ENCODE assay signal across 26 cellular contexts in genomic region chr1:232507571-232507970, GRCh38.
DNase-seq lines count a peak whose midpoint lies in the region; ATAC-seq, FAIRE-seq and TF ChIP-seq lines count a peak whose summit lies in the region.
"Had no signal": no experiment of that assay in that cellular context is flagged by ENCODE, and none has a peak within 500 bp of the region (broad histone marks: within the 10 kb centered on the region; RNA-seq: fewer than 3 reads in every experiment).

No MANE protein-coding gene starts in this region.

- H3K4me3 ChIP-seq in astrocyte (ENCODE audit: insufficient read depth, low read depth, low read length) = no peak overlapping the region
- H3K4me3 ChIP-seq in neutrophil (ENCODE audit: low read depth in 1 of 2, low read length in 1 of 2) = no peak overlapping the region
- no peak overlapping the region for H3K4me3 ChIP-seq in kidney (ENCODE audit: low read length in 2 of 2)
- H3K4me3 ChIP-seq: A549; BLaER1 treated with 17β-estradiol and CSF1 and Interleukin-3, amounts not matched to agents 10 nM and 100 nM had no signal

- H3K4me1 Mint-ChIP-seq in astrocyte (ENCODE audit: low read depth, unreplicated experiment) = peaks cover 39% of the 10 kb centered on the region

- TF ChIP-seq CTCF in D721Med (IDR thresholded peaks at IDR 0.05; ENCODE audit: insufficient read depth, missing control alignments) = no peak
- no peak for TF ChIP-seq CTCF in astrocyte (IDR thresholded peaks at IDR 0.05; ENCODE audit: insufficient read depth, low read depth, low read length)
- TF ChIP-seq CTCF in neutrophil (IDR thresholded peaks at IDR 0.05) = no peak
- no peak for TF ChIP-seq CTCF in kidney (IDR thresholded peaks at IDR 0.05; ENCODE audit: borderline replicate concordance, extremely low read depth, insufficient read depth)

- H3K9me3 Mint-ChIP-seq in astrocyte (ENCODE audit: unreplicated experiment) = no peaks in the 10 kb centered on the region
- H3K9me3 Mint-ChIP-seq: CD4-positive, alpha-beta T cell; T-helper 1 cell treated with Interleukin-12 subunit alpha and Interleukin-12 subunit beta and Interleukin-4 antibody, amounts not matched to agents 30 μg/mL and 1 μg/mL, for 36 hours had no signal

- no peak for ATAC-seq in GM21825 (IDR thresholded peaks at IDR 0.05; ENCODE audit: unreplicated experiment)

- peak; percentile 11 for FAIRE-seq in D721Med (lab: Jason Lieb, UNC)
- no peak for FAIRE-seq in astrocyte (lab: Jason Lieb, UNC)
- no peak for FAIRE-seq in kidney (lab: Jason Lieb, UNC)
- FAIRE-seq: A549, GM12891, GM19239, H54 had no signal

- H3K27ac Mint-ChIP-seq in astrocyte (ENCODE audit: unreplicated experiment) = no peak overlapping the region
- H3K27ac Mint-ChIP-seq: CD4-positive, alpha-beta T cell; T-helper 1 cell treated with Interleukin-12 subunit alpha and Interleukin-12 subunit beta and Interleukin-4 antibody, amounts not matched to agents 30 μg/mL and 1 μg/mL, for 36 hours had no signal

- DNase-seq in D721Med (ENCODE audit: insufficient read length, low spot score) (no peak), NCI-H146 treated with DMSO at 0.1 percent for 48 hours (lab: John Stamatoyannopoulos, UW; ENCODE audit: unreplicated experiment) (peak; percentile 58), astrocyte (ENCODE audit: low read depth) (no peak), HUDEP-2 (lab: John Stamatoyannopoulos, UW; ENCODE audit: unreplicated experiment in 76 of 76) (no peak), kidney (no peak)
- DNase-seq: AML-193; CD4-positive, alpha-beta T cell; DMS 273 treated with DMSO at 0.1 percent for 48 hours; DMS79; EL; GDM1; KBM-7; NCI-H1694 treated with DMSO at 0.1 percent for 48 hours; NCI-H2081; NCI-H2171; NCI-H510A treated with DMSO at 0.1 percent for 48 hours; SHP77; SW 1271 had no signal

- H3K4me3 Mint-ChIP-seq in astrocyte (ENCODE audit: unreplicated experiment) = no peak overlapping the region
- H3K4me3 Mint-ChIP-seq: CD4-positive, alpha-beta T cell; T-helper 1 cell treated with Interleukin-12 subunit alpha and Interleukin-12 subunit beta and Interleukin-4 antibody, amounts not matched to agents 30 μg/mL and 1 μg/mL, for 36 hours had no signal

- H3K27me3 ChIP-seq in astrocyte (ENCODE audit: insufficient read depth, low read length) = no peaks in the 10 kb centered on the region
- H3K27me3 ChIP-seq in neutrophil = no peaks in the 10 kb centered on the region
- H3K27me3 ChIP-seq: BLaER1 treated with 17β-estradiol and CSF1 and Interleukin-3, amounts not matched to agents 10 nM and 100 nM had no signal

- no peaks in the 10 kb centered on the region for H3K36me3 Mint-ChIP-seq in astrocyte (ENCODE audit: low read depth, unreplicated experiment)

- H3K9me3 ChIP-seq in astrocyte (ENCODE audit: insufficient read depth, low read depth, low read length) (no peaks in the 10 kb centered on the region), neutrophil (no peaks in the 10 kb centered on the region), kidney (ENCODE audit: control insufficient read depth in 1 of 2, low read length in 2 of 2) (no peaks in the 10 kb centered on the region)
- H3K9me3 ChIP-seq: A549 had no signal

- H3K27me3 Mint-ChIP-seq in astrocyte (ENCODE audit: low read depth, unreplicated experiment) = no peaks in the 10 kb centered on the region
- H3K27me3 Mint-ChIP-seq: CD4-positive, alpha-beta T cell had no signal

- no peak overlapping the region for H2AFZ ChIP-seq in astrocyte (ENCODE audit: low read depth, low read length)

- H3K27ac ChIP-seq in astrocyte (ENCODE audit: low read depth, low read length) (no peak overlapping the region), neutrophil (peak overlapping the region; percentile 40), kidney (ENCODE audit: low read depth in 2 of 2, low read length in 2 of 2) (no peak overlapping the region)
- H3K27ac ChIP-seq: A549 had no signal

- intact Hi-C loops in kidney (cut with DNase I) = no loop called here

- no peaks in the 10 kb centered on the region for H4K20me1 ChIP-seq in astrocyte (ENCODE audit: insufficient read depth, low read length)

- H3K9ac ChIP-seq in astrocyte (ENCODE audit: low read length) = no peak overlapping the region
- H3K9ac ChIP-seq in kidney (ENCODE audit: low read length in 2 of 2) = no peak overlapping the region
- H3K9ac ChIP-seq: BLaER1 treated with 17β-estradiol and CSF1 and Interleukin-3, amounts not matched to agents 10 nM and 100 nM had no signal

- H3K4me2 ChIP-seq in astrocyte (ENCODE audit: low read length) = peak overlapping the region; percentile 45
- H3K4me2 ChIP-seq: A549 had no signal

- no peaks in the 10 kb centered on the region for H3K36me3 ChIP-seq in astrocyte (ENCODE audit: insufficient read depth, low read length)
- H3K36me3 ChIP-seq in neutrophil = no peaks in the 10 kb centered on the region
- H3K36me3 ChIP-seq in kidney (ENCODE audit: control insufficient read depth in 1 of 2, insufficient read depth in 2 of 2, low read length in 2 of 2) = no peaks in the 10 kb centered on the region

- H3K4me1 ChIP-seq in astrocyte (ENCODE audit: insufficient read depth, low read length) (peaks cover 5% of the 10 kb centered on the region), neutrophil (ENCODE audit: control insufficient read depth in 1 of 2, insufficient read depth in 1 of 2, low read depth in 1 of 2, low read length in 1 of 2) (peaks cover 44 to 51% of the 10 kb centered on the region in 2 experiments), kidney (ENCODE audit: control insufficient read depth in 1 of 2, insufficient read depth in 1 of 2, low read depth in 1 of 2, low read length in 2 of 2) (no peaks in the 10 kb centered on the region)

- H3K79me2 ChIP-seq in astrocyte (ENCODE audit: insufficient read depth, low read length) = peaks cover 17% of the 10 kb centered on the region
